Comparison of ENCODE assay signal across 7 cellular contexts in the genomic region with DNA sequence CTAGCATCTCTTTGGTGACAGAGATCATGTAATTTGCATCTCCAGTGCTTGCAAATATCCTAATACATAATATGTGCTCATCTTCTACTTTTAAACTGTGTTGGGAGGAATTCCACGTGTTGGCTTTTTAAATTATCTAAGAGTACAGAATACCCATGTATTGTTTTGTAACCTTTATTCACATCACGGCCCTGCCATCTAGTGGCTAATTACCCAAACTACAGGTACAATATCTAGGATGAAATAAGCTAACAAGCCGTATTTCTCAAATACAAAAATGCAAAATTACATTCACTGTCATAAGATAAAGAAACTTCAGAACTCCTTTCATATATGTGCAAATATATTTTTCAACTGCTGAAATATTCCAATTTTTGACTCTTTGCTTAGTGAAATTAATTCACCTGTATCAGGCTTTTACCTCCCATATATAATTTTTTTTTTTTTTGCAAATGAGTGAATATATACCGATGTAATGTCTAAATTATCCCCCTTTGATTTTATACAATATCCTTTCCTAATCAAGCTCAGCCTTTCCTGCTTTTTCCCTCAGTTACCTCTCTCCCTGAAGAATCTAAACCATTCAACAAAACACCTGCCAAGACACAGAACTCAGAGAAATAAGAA. TPM values are rescaled to one million over a fixed set of nuclear protein-coding genes. Genes with fewer than 3 reads are reported as not detected.
DNase-seq lines count a peak whose midpoint lies in the region; ATAC-seq, FAIRE-seq and TF ChIP-seq lines count a peak whose summit lies in the region.

No MANE protein-coding gene starts in this region.

- H3K27ac ChIP-seq in K562 (ENCODE audit: extremely low read depth, low read depth, low read length), result no peak overlapping the region
- no peak overlapping the region for H3K27ac ChIP-seq in HepG2 (ENCODE audit: extremely low read length, insufficient read depth, low read length)

- no peak overlapping the region for H3K4me2 ChIP-seq in K562 (ENCODE audit: insufficient read depth, low read length)
- H3K4me2 ChIP-seq in HepG2 (ENCODE audit: low read depth, low read length), result no peak overlapping the region

- DNase-seq in ELR (ENCODE audit: low read depth) (peak; percentile 42), H54 (ENCODE audit: insufficient read length, low spot score) (peak; percentile 6), NCI-H345 (lab: John Stamatoyannopoulos, UW) (peak; percentile 50), K562 (ENCODE audit: extremely low read depth in 1 of 4, low spot score in 3 of 4) (peak; percentile 57 to 68 (median 58)), HepG2 (ENCODE audit: low spot score) (peak; percentile 23), MG63 (no peak)

- BruUV-seq in K562 (replicated peaks; lab: Mats Ljungman, UMichigan), result no TSS peak
- no TSS peak for BruUV-seq in HepG2 (replicated peaks; lab: Mats Ljungman, UMichigan)

- H3K9me1 ChIP-seq in K562 (ENCODE audit: control insufficient read depth, insufficient read depth, low read length), result no peaks in the 10 kb centered on the region

- CTCF ChIA-PET in K562 (lab: Yijun Ruan, JAX; ENCODE audit: low intra/inter-chr PET ratio) (interaction anchor here (0.6 to 1.6 kb wide), 7 partner anchors 20 to 754 kb away, joined by 3 to 15 read pairs (median 3); no protein-coding TSS in a partner anchor), HepG2 (lab: Yijun Ruan, JAX; ENCODE audit: low intra/inter-chr PET ratio, low total read pairs) (interaction anchor here (0.7 kb wide), 1 partner anchor 403 kb away, joined by 4 read pairs; no protein-coding TSS in a partner anchor)

- ATAC-seq in K562 (peak; percentile 77), HepG2 (no peak), GM18519 (IDR thresholded peaks at IDR 0.05; ENCODE audit: low FRiP score, unreplicated experiment) (no peak)

- no peak for FAIRE-seq in H54 (lab: Jason Lieb, UNC)
- FAIRE-seq in K562 (lab: Jason Lieb, UNC), result peak; percentile 65
- no peak for FAIRE-seq in HepG2 (lab: Jason Lieb, UNC)

- H3K27me3 ChIP-seq in K562 (ENCODE audit: control insufficient read depth in 2 of 2, insufficient read depth in 2 of 2, low read length in 2 of 2) (no peaks in the 10 kb centered on the region), HepG2 (ENCODE audit: control insufficient read depth in 1 of 2, insufficient read depth in 2 of 2, low read length in 2 of 2) (no peaks in the 10 kb centered on the region; a peak in 1 of 5 replicates), MG63 (no peaks in the 10 kb centered on the region)

- intact Hi-C loops in K562 (cut with micrococcal nuclease) (loop anchor here (1.0 to 5.0 kb wide), 5 partner anchors 44 to 754 kb away; no protein-coding TSS in a partner anchor), HepG2 (cut with micrococcal nuclease; ENCODE audit: unreplicated experiment) (loop anchor here (1.0 kb wide), 1 partner anchor 403 kb away; no protein-coding TSS in a partner anchor)

- no peaks in the 10 kb centered on the region for H3K9me3 ChIP-seq in K562 (replicated peaks; ENCODE audit: control insufficient read depth, insufficient read depth, low read depth, low read length)
- H3K9me3 ChIP-seq in HepG2 (ENCODE audit: low read length), result peaks cover 18% of the 10 kb centered on the region
- peaks cover 8% of the 10 kb centered on the region for H3K9me3 ChIP-seq in MG63

- in situ Hi-C loops in K562 (cut with MboI), result no loop called here
- in situ Hi-C loops in HepG2 (cut with HindIII; ENCODE audit: extremely low pct_ligation_motif_present, low pct_unique_long_range_greater_than_20kb), result no loop called here

- 0% methylated on average over 4 of the region's 4 CpGs for WGBS in K562 (ENCODE audit: insufficient coverage, low coverage, missing lambda C conversion rate)
- WGBS in HepG2 (ENCODE audit: low lambda C conversion rate), result 5% methylated on average over 4 of the region's 4 CpGs

- TF ChIP-seq CTCF in K562 (IDR thresholded peaks at IDR 0.05 in 2 of 3, conservative IDR thresholded peaks at IDR 0.05 in 1 of 3; ENCODE audit: insufficient read depth in 2 of 3, low read depth in 1 of 3, low read length in 3 of 3) (peak; percentile 57 to 83 (median 57); a peak in 5 of 6 replicates), HepG2 (CRISPR knock-in tag; IDR thresholded peaks at IDR 0.05) (peak; percentile 61)

- no peaks in the 10 kb centered on the region for H3K36me3 ChIP-seq in K562 (ENCODE audit: control insufficient read depth, insufficient read depth, low read length)
- no peaks in the 10 kb centered on the region for H3K36me3 ChIP-seq in HepG2 (replicated peaks in 1 of 2; ENCODE audit: control insufficient read depth in 1 of 2, insufficient read depth in 2 of 2, low read length in 2 of 2)
- no peaks in the 10 kb centered on the region for H3K36me3 ChIP-seq in MG63

- H4K20me1 ChIP-seq in K562 (replicated peaks; ENCODE audit: control insufficient read depth, insufficient read depth, low read length) (no peaks in the 10 kb centered on the region), HepG2 (ENCODE audit: insufficient read depth, low read length) (no peaks in the 10 kb centered on the region)

- POLR2A ChIA-PET in K562 (lab: Yijun Ruan, JAX) (interaction anchor here (0.6 to 1.4 kb wide), 4 partner anchors 8 to 13 kb away, joined by 3 to 4 read pairs (median 3); no protein-coding TSS in a partner anchor), HepG2 (lab: Yijun Ruan, JAX) (no interaction called here)

- TF ChIP-seq RAD21 in K562 (CRISPR knock-in tag; conservative IDR thresholded peaks at IDR 0.05 in 1 of 2, IDR thresholded peaks at IDR 0.05 in 1 of 2), result peak; percentile 93 to 94
- no peak for TF ChIP-seq RAD21 in HepG2 (CRISPR knock-in tag; IDR thresholded peaks at IDR 0.05)

- H3K4me1 ChIP-seq in K562 (replicated peaks in 1 of 2; ENCODE audit: control insufficient read depth in 2 of 2, insufficient read depth in 2 of 2, low read length in 2 of 2), result no peaks in the 10 kb centered on the region
- no peaks in the 10 kb centered on the region for H3K4me1 ChIP-seq in HepG2 (ENCODE audit: insufficient read depth, low read length)

- no peak overlapping the region for H3K9ac ChIP-seq in K562 (ENCODE audit: insufficient read depth in 1 of 2, low read depth in 2 of 2, low read length in 2 of 2)
- H3K9ac ChIP-seq in HepG2 (ENCODE audit: insufficient read depth, low read depth, low read length), result no peak overlapping the region

- no peak overlapping the region for H2AFZ ChIP-seq in K562 (ENCODE audit: low read depth, low read length)
- no peak overlapping the region for H2AFZ ChIP-seq in HepG2 (ENCODE audit: low read length)

- no peaks in the 10 kb centered on the region for H3K79me2 ChIP-seq in K562 (ENCODE audit: control insufficient read depth, insufficient read depth, low read length)
- no peaks in the 10 kb centered on the region for H3K79me2 ChIP-seq in HepG2 (ENCODE audit: insufficient read depth, low read length)

- TF ChIP-seq POLR2A in H54 (IDR thresholded peaks at IDR 0.05; ENCODE audit: low read depth, low read length), result no peak
- TF ChIP-seq POLR2A in K562 (conservative IDR thresholded peaks at IDR 0.05), result no peak
- no peak for TF ChIP-seq POLR2A in HepG2 (IDR thresholded peaks at IDR 0.05; ENCODE audit: insufficient read depth in 1 of 2, low read depth in 2 of 2, low read length in 2 of 2)

- H3K4me3 ChIP-seq in K562 (no peak overlapping the region), HepG2 (replicated peaks in 1 of 3; ENCODE audit: insufficient read depth in 1 of 3, low read depth in 2 of 3, low read length in 3 of 3) (no peak overlapping the region), MG63 (no peak overlapping the region)

- TF ChIP-seq EP300 in K562 (IDR thresholded peaks at IDR 0.05; ENCODE audit: low read length) (no peak), HepG2 (IDR thresholded peaks at IDR 0.05; ENCODE audit: low read depth in 2 of 2, low read length in 2 of 2) (no peak), HepG2 (CRISPR knock-in tag; IDR thresholded peaks at IDR 0.05; ENCODE audit: borderline replicate concordance) (no peak)

RNA-seq across cellular contexts. Expression of a gene that starts 30.3 kb away (rescaled TPM):
- total RNA-seq in K562 (2011; cell fraction: chromatin; rRNA removed; ENCODE audit: low replicate concordance), result 42.0 and 104 TPM in 2 replicates
- 33.5 and 39.6 TPM in 2 replicates for total RNA-seq in K562 (2011; cell fraction: nucleolus; rRNA removed)
- total RNA-seq in K562 (2011; cell fraction: nucleoplasm; rRNA removed), result 75.8 and 152 TPM in 2 replicates
- total RNA-seq in K562 (2014; rRNA removed) (116 and 204 TPM in 2 replicates), K562 (2014; rRNA removed; fragmentation: Illumina TruSeq; extraction: Trizol) (164 and 185 TPM in 2 replicates), K562 (2015; rRNA removed; fragmentation: Illumina TruSeq; extraction: Trizol) (165 and 180 TPM in 2 replicates), K562 (2021) (79.6 and 81.5 TPM in 2 replicates), HepG2 (2016; rRNA removed; fragmentation: Illumina TruSeq; extraction: Trizol) (67.3 and 96.1 TPM in 2 replicates)
- polyA plus RNA-seq in K562 (2011; rRNA removed) (81.6 and 131 TPM in 2 replicates), K562 (2014; fragmentation: Illumina TruSeq; extraction: Trizol) (167 and 196 TPM in 2 replicates), K562 (2014; fragmentation: Nextera tagmentation; extraction: Ambion mirVana) (100 to 1,000 TPM; 192 to 243 TPM), K562 (2014; rRNA removed) (288 and 340 TPM in 2 replicates), HepG2 (2011; rRNA removed) (34.4 and 44.3 TPM in 2 replicates)
- 80.4 and 165 TPM in 2 replicates for polyA plus RNA-seq in K562 (2011; cell fraction: cytosol; rRNA removed)
- 54.8 and 56.2 TPM in 2 replicates for polyA plus RNA-seq in K562 (2011; cell fraction: nucleus; rRNA removed)
- 123 and 124 TPM in 2 replicates for polyA plus RNA-seq in K562 (2012)
- 120 and 164 TPM in 2 replicates for polyA minus RNA-seq in K562 (2011; rRNA and poly(A)+ RNA removed)
- polyA minus RNA-seq in K562 (2011; cell fraction: cytosol; rRNA and poly(A)+ RNA removed), result 15.2 and 19.8 TPM in 2 replicates
- 39.4 and 59.6 TPM in 2 replicates for polyA minus RNA-seq in K562 (2011; cell fraction: nucleus; rRNA and poly(A)+ RNA removed)
- total RNA-seq in HepG2 (2016; cell fraction: cytosol; rRNA removed; fragmentation: Illumina TruSeq; extraction: Trizol; ENCODE audit: low read depth), result 35.9 and 53.3 TPM in 2 replicates
- 81.0 and 101 TPM in 2 replicates for total RNA-seq in HepG2 (2016; cell fraction: insoluble cytoplasmic fraction; rRNA removed; fragmentation: Illumina TruSeq; extraction: Trizol)
- 53.8 and 61.9 TPM in 2 replicates for total RNA-seq in HepG2 (2016; cell fraction: membrane; rRNA removed; fragmentation: Illumina TruSeq; extraction: Trizol)
- 39.9 and 43.1 TPM in 2 replicates for total RNA-seq in HepG2 (2016; cell fraction: nucleus; rRNA removed; fragmentation: Illumina TruSeq; extraction: Trizol)
- 46.4 and 47.7 TPM in 2 replicates for polyA plus RNA-seq in HepG2 (2011; cell fraction: cytosol; rRNA removed)
- polyA plus RNA-seq in HepG2 (2011; cell fraction: nucleus; rRNA removed), result 13.2 and 28.6 TPM in 2 replicates
- 28.4 and 36.0 TPM in 2 replicates for polyA plus RNA-seq in HepG2 (2012)
- polyA plus RNA-seq in HepG2 (2016; cell fraction: cytosol; fragmentation: Illumina TruSeq; extraction: Trizol; ENCODE audit: low read depth), result 34.6 and 39.9 TPM in 2 replicates
- polyA plus RNA-seq in HepG2 (2016; cell fraction: insoluble cytoplasmic fraction; fragmentation: Illumina TruSeq; extraction: Trizol; ENCODE audit: low read depth), result 109 and 132 TPM in 2 replicates
- polyA plus RNA-seq in HepG2 (2016; cell fraction: membrane; fragmentation: Illumina TruSeq; extraction: Trizol; ENCODE audit: low read depth), result 51.6 and 53.1 TPM in 2 replicates
- polyA plus RNA-seq in HepG2 (2016; cell fraction: nucleus; fragmentation: Illumina TruSeq; extraction: Trizol; ENCODE audit: insufficient read depth, low read depth), result 71.0 and 93.8 TPM in 2 replicates
- polyA minus RNA-seq in HepG2 (2011; rRNA and poly(A)+ RNA removed; ENCODE audit: low replicate concordance), result 10.8 and 18.1 TPM in 2 replicates
- 7.6 and 8.1 TPM in 2 replicates for polyA minus RNA-seq in HepG2 (2011; cell fraction: cytosol; rRNA and poly(A)+ RNA removed)
- polyA minus RNA-seq in HepG2 (2011; cell fraction: nucleus; rRNA and poly(A)+ RNA removed), result 30.3 and 31.8 TPM in 2 replicates
- total RNA-seq in MG63 (2014; rRNA removed; shearing (Covaris generic); ENCODE audit: low replicate concordance), result 28.0 and 38.8 TPM in 2 replicates
